Comparison of ENCODE assay signal across 25 cellular contexts in genomic region chr18:37218022-37218590, GRCh38.
DNase-seq lines count a peak whose midpoint lies in the region; ATAC-seq, FAIRE-seq and TF ChIP-seq lines count a peak whose summit lies in the region.
"Had no signal": no experiment of that assay in that cellular context is flagged by ENCODE, and none has a peak within 500 bp of the region (broad histone marks: within the 10 kb centered on the region; RNA-seq: fewer than 3 reads in every experiment).

No MANE protein-coding gene starts in this region.

- H4K5ac ChIP-seq in H1 (ENCODE audit: insufficient read length, low read depth, low read length): no peak overlapping the region

- H3K27ac ChIP-seq in HUES6 (ENCODE audit: low read depth, low read length) (no peak overlapping the region), H1 (ENCODE audit: low read depth, low read length) (no peak overlapping the region), iPS-18a (ENCODE audit: low read length) (no peak overlapping the region), neural progenitor cell (no peak overlapping the region), heart right ventricle (no peak overlapping the region)
- H3K27ac ChIP-seq: C4-2B, RWPE1 had no signal

- no peak overlapping the region for H3K18ac ChIP-seq in H1 (ENCODE audit: extremely low read depth, low read length)

- H4K8ac ChIP-seq in H1 (ENCODE audit: extremely low read depth, insufficient read depth, low read length): no peak overlapping the region

- H3K56ac ChIP-seq in H1 (replicated peaks; ENCODE audit: insufficient read length, low read depth, low read length): no peak overlapping the region

- H3K36me3 ChIP-seq in HUES6 (ENCODE audit: control insufficient read depth, insufficient read depth, low read length) (no peaks in the 10 kb centered on the region), H1 (ENCODE audit: control insufficient read depth in 2 of 4, insufficient read depth in 4 of 4, low read length in 3 of 4) (no peaks in the 10 kb centered on the region), iPS-18a (ENCODE audit: control insufficient read depth, low read depth, low read length) (no peaks in the 10 kb centered on the region), neural progenitor cell (no peaks in the 10 kb centered on the region), heart right ventricle (peaks cover 0 to 8% (median 0%) of the 10 kb centered on the region in 9 donors)

- H2AFZ ChIP-seq in H1 (ENCODE audit: low read length) (no peak overlapping the region), neural progenitor cell (replicated peaks) (no peak overlapping the region)

- H3K23me2 ChIP-seq in H1 (ENCODE audit: low read depth, low read length): no peaks in the 10 kb centered on the region

- peaks cover 20% of the 10 kb centered on the region for H3F3A ChIP-seq in neural progenitor cell (ENCODE audit: low read depth)

- no peak overlapping the region for H2BK120ac ChIP-seq in H1 (replicated peaks; ENCODE audit: low read depth, low read length)

- no peak for TF ChIP-seq POLR2A in H1 (IDR thresholded peaks at IDR 0.05; ENCODE audit: control extremely low read depth in 1 of 2, low read depth in 2 of 2, low read length in 2 of 2)

- ATAC-seq in heart right ventricle: no peak
- ATAC-seq: CD8-positive, alpha-beta T cell; K562; Panc1 had no signal

- H2BK12ac ChIP-seq in H1 (ENCODE audit: low read depth, low read length): no peak overlapping the region

- H4K20me1 ChIP-seq in H1 (replicated peaks in 1 of 2; ENCODE audit: control insufficient read depth in 1 of 2, insufficient read depth in 2 of 2, low read length in 2 of 2): peaks cover 0 to 2% of the 10 kb centered on the region in 2 experiments
- no peaks in the 10 kb centered on the region for H4K20me1 ChIP-seq in neural progenitor cell (ENCODE audit: low read depth)

- H3K4me1 ChIP-seq in HUES6 (ENCODE audit: control insufficient read depth, insufficient read depth, low read length): peaks cover 15% of the 10 kb centered on the region; the same call in 1 of the 2 replicates
- peaks cover 0 to 11% (median 2%) of the 10 kb centered on the region in 4 experiments; a peak in 5 of 7 replicates for H3K4me1 ChIP-seq in H1 (replicated peaks in 1 of 4; ENCODE audit: control insufficient read depth in 3 of 4, insufficient read depth in 4 of 4, low read length in 3 of 4)
- peaks cover 13% of the 10 kb centered on the region for H3K4me1 ChIP-seq in iPS-18a (ENCODE audit: control insufficient read depth, low read depth, low read length)
- H3K4me1 ChIP-seq in neural progenitor cell: peaks cover 17% of the 10 kb centered on the region
- H3K4me1 ChIP-seq in heart right ventricle: no peaks in the 10 kb centered on the region
- H3K4me1 ChIP-seq: Caco-2 had no signal

- TF ChIP-seq EP300 in H1 (IDR thresholded peaks at IDR 0.05; ENCODE audit: borderline replicate concordance in 1 of 2, low read depth in 2 of 2, low read length in 2 of 2): no peak

- H3K4me3 Mint-ChIP-seq in neural progenitor cell (no peak overlapping the region), chondrocyte (ENCODE audit: unreplicated experiment) (no peak overlapping the region)
- H3K4me3 Mint-ChIP-seq in activated T-helper 1 cell treated with anti-CD3 and anti-CD28 coated beads, Interleukin-12 subunit alpha, Interleukin-12 subunit beta, Interleukin-2, Interleukin-4 antibody, amounts not matched to agents 30 ng/mL and 10 ng/mL and 1 ng/mL, durations not matched to agents 14 hours and 24 hours and 36 hours: no peak overlapping the region
- H3K4me3 Mint-ChIP-seq: CD8-positive, alpha-beta T cell had no signal

- no peak for TF ChIP-seq RAD21 in H1 (IDR thresholded peaks at IDR 0.05 in 1 of 2, conservative IDR thresholded peaks at IDR 0.05 in 1 of 2; ENCODE audit: low read depth in 2 of 2, low read length in 2 of 2)

- H3K27me3 Mint-ChIP-seq in neural progenitor cell (ENCODE audit: insufficient read depth, low read depth): no peaks in the 10 kb centered on the region
- no peaks in the 10 kb centered on the region for H3K27me3 Mint-ChIP-seq in chondrocyte (ENCODE audit: low read depth)
- H3K27me3 Mint-ChIP-seq in activated T-helper 1 cell treated with anti-CD3 and anti-CD28 coated beads, Interleukin-12 subunit alpha, Interleukin-12 subunit beta, Interleukin-2, Interleukin-4 antibody, amounts not matched to agents 30 ng/mL and 10 ng/mL and 1 ng/mL, durations not matched to agents 14 hours and 24 hours and 36 hours (ENCODE audit: insufficient read depth): no peaks in the 10 kb centered on the region

- POLR2A ChIA-PET in H1 (lab: Charles Lee; ENCODE audit: partially characterized antibody): no interaction called here

- H2AK5ac ChIP-seq in H1 (ENCODE audit: low read depth, low read length): no peak overlapping the region

- H3K9ac ChIP-seq in HUES6 (ENCODE audit: low read length): no peak overlapping the region
- no peak overlapping the region for H3K9ac ChIP-seq in H1 (replicated peaks in 1 of 4; ENCODE audit: extremely low read depth in 1 of 4, low read depth in 3 of 4, low read length in 3 of 4)
- H3K9ac ChIP-seq in iPS-18a (ENCODE audit: low read length): no peak overlapping the region
- no peak overlapping the region for H3K9ac ChIP-seq in neural progenitor cell

- no peak overlapping the region for H3K14ac ChIP-seq in H1 (ENCODE audit: insufficient read length)

- H3K4me2 ChIP-seq in H1 (ENCODE audit: insufficient read depth in 1 of 2, low read depth in 2 of 2, low read length in 2 of 2) (peak overlapping the region; percentile 10 to 52), neural progenitor cell (peak overlapping the region; percentile 55)

- H3K27me3 ChIP-seq in HUES6 (ENCODE audit: control insufficient read depth, insufficient read depth, low read length) (peaks cover 44% of the 10 kb centered on the region), H1 (replicated peaks in 1 of 4; ENCODE audit: control insufficient read depth in 3 of 4, extremely low read depth in 1 of 4, insufficient read depth in 3 of 4, low read length in 3 of 4) (peaks cover 14 to 32% (median 26%) of the 10 kb centered on the region in 4 experiments), iPS-18a (ENCODE audit: control insufficient read depth, insufficient read depth, low read length) (peaks cover 59% of the 10 kb centered on the region), neural progenitor cell (peaks cover 56% of the 10 kb centered on the region), heart right ventricle (no peaks in the 10 kb centered on the region)

- no peak overlapping the region for H2BK5ac ChIP-seq in H1 (ENCODE audit: low read depth, low read length)

- TF ChIP-seq CTCF in H1 (IDR thresholded peaks at IDR 0.05; ENCODE audit: control extremely low read depth in 1 of 3, insufficient read depth in 1 of 3, low read depth in 1 of 3, low read length in 3 of 3) (no peak), neural progenitor cell (IDR thresholded peaks at IDR 0.05) (no peak), chondrocyte (IDR thresholded peaks at IDR 0.05) (no peak), heart right ventricle (IDR thresholded peaks at IDR 0.05) (no peak)

- intact Hi-C loops in heart right ventricle (cut with DNase I): loop anchor here in 1 of 10 donors (10.0 kb wide), 1 partner anchor 767 kb away; no protein-coding TSS in a partner anchor
- intact Hi-C loops in activated T-helper 1 cell treated with anti-CD3 and anti-CD28 coated beads, Interleukin-12 subunit alpha, Interleukin-12 subunit beta, Interleukin-2, Interleukin-4 antibody, amounts not matched to agents 30 ng/mL and 10 ng/mL and 1 ng/mL, durations not matched to agents 14 hours and 24 hours and 36 hours (cut with micrococcal nuclease): no loop called here

- no peak overlapping the region for H3K23ac ChIP-seq in H1 (ENCODE audit: insufficient read length)

- peaks cover 13% of the 10 kb centered on the region for H3K9me3 Mint-ChIP-seq in neural progenitor cell
- peaks cover 11% of the 10 kb centered on the region for H3K9me3 Mint-ChIP-seq in chondrocyte (ENCODE audit: low read depth)
- peaks cover 9% of the 10 kb centered on the region for H3K9me3 Mint-ChIP-seq in activated T-helper 1 cell treated with anti-CD3 and anti-CD28 coated beads, Interleukin-12 subunit alpha, Interleukin-12 subunit beta, Interleukin-2, Interleukin-4 antibody, amounts not matched to agents 30 ng/mL and 10 ng/mL and 1 ng/mL, durations not matched to agents 14 hours and 24 hours and 36 hours

- H3K79me2 ChIP-seq in H1 (ENCODE audit: control insufficient read depth in 1 of 2, insufficient read depth in 2 of 2, low read length in 2 of 2): no peaks in the 10 kb centered on the region
- H3K79me2 ChIP-seq in neural progenitor cell (ENCODE audit: low read depth): no peaks in the 10 kb centered on the region

- peak in 1 of 2 experiments; percentile 59 for DNase-seq in H1 (ENCODE audit: low read depth in 1 of 2, low spot score in 2 of 2)
- peak; percentile 67 for DNase-seq in neural progenitor cell (ENCODE audit: low spot score)
- no peak for DNase-seq in chondrocyte (ENCODE audit: low spot score)
- DNase-seq in heart right ventricle: no peak
- no peak for DNase-seq in cerebellar nuclear complex (lab: John Stamatoyannopoulos, UW)
- no peak for DNase-seq in activated T-helper 1 cell treated with anti-CD3 and anti-CD28 coated beads, Interleukin-12 subunit alpha, Interleukin-12 subunit beta, Interleukin-2, Interleukin-4 antibody, amounts not matched to agents 30 ng/mL and 10 ng/mL and 1 ng/mL, durations not matched to agents 14 hours and 24 hours and 36 hours (ENCODE audit: low spot score)
- DNase-seq: Caco-2; CD8-positive, alpha-beta T cell; DMS 273 treated with DMSO at 0.1 percent for 48 hours; DMS79; EL; GF-D8; Kasumi-1; NCI-H1105; NCI-H1436 treated with DMSO at 0.1 percent for 48 hours; NCI-H187 treated with DMSO at 0.1 percent for 48 hours; NCI-H526 treated with DMSO at 0.1 percent for 48 hours; SHP77 treated with DMSO at 0.1 percent for 48 hours had no signal

- H3K79me1 ChIP-seq in H1 (ENCODE audit: low read depth, low read length): no peaks in the 10 kb centered on the region

- 0 out of 2 replicates have a peak overlapping the region, but pooled peaks have one; percentile 16 for H3K4me3 ChIP-seq in HUES6 (ENCODE audit: low read depth, low read length)
- peak overlapping the region in 1 of 4 experiments; percentile 0; a peak in 1 of 8 replicates for H3K4me3 ChIP-seq in H1 (ENCODE audit: extremely low read depth in 1 of 4, insufficient read depth in 2 of 4, low read depth in 3 of 4, low read length in 4 of 4)
- H3K4me3 ChIP-seq in iPS-18a (ENCODE audit: low read length): peak overlapping the region; percentile 3
- H3K4me3 ChIP-seq in neural progenitor cell: no peak overlapping the region
- no peak overlapping the region for H3K4me3 ChIP-seq in heart right ventricle
- H3K4me3 ChIP-seq: K562 had no signal

- no peak overlapping the region for H3K4ac ChIP-seq in H1 (replicated peaks; ENCODE audit: insufficient read length, low read depth, low read length)

- H3K9me3 ChIP-seq in HUES6 (ENCODE audit: control insufficient read depth, insufficient read depth, low read depth, low read length) (peaks cover 4% of the 10 kb centered on the region; the same call in 1 of the 2 replicates), H1 (ENCODE audit: insufficient read depth in 2 of 2, low read depth in 1 of 2, low read length in 1 of 2) (peaks cover 0 to 5% of the 10 kb centered on the region in 2 experiments; a peak in 1 of 4 replicates), iPS-18a (ENCODE audit: control insufficient read depth, low read depth, low read length) (no peaks in the 10 kb centered on the region), neural progenitor cell (ENCODE audit: low read depth) (peaks cover 5% of the 10 kb centered on the region), heart right ventricle (peaks cover 0 to 36% (median 5%) of the 10 kb centered on the region in 11 donors)
- H3K9me3 ChIP-seq: Caco-2 had no signal

- H3K4me1 Mint-ChIP-seq in neural progenitor cell: no peaks in the 10 kb centered on the region
- peaks cover 7% of the 10 kb centered on the region for H3K4me1 Mint-ChIP-seq in chondrocyte (ENCODE audit: low read depth)
- H3K4me1 Mint-ChIP-seq in activated T-helper 1 cell treated with anti-CD3 and anti-CD28 coated beads, Interleukin-12 subunit alpha, Interleukin-12 subunit beta, Interleukin-2, Interleukin-4 antibody, amounts not matched to agents 30 ng/mL and 10 ng/mL and 1 ng/mL, durations not matched to agents 14 hours and 24 hours and 36 hours (ENCODE audit: low read depth): no peaks in the 10 kb centered on the region

- no peak overlapping the region for H2BK20ac ChIP-seq in H1 (ENCODE audit: low read length)

- H3K36me3 Mint-ChIP-seq in neural progenitor cell (no peaks in the 10 kb centered on the region), chondrocyte (ENCODE audit: low read depth) (peaks cover 6% of the 10 kb centered on the region)
- H3K36me3 Mint-ChIP-seq in activated T-helper 1 cell treated with anti-CD3 and anti-CD28 coated beads, Interleukin-12 subunit alpha, Interleukin-12 subunit beta, Interleukin-2, Interleukin-4 antibody, amounts not matched to agents 30 ng/mL and 10 ng/mL and 1 ng/mL, durations not matched to agents 14 hours and 24 hours and 36 hours (ENCODE audit: low read depth): no peaks in the 10 kb centered on the region

- H2BK15ac ChIP-seq in H1 (ENCODE audit: low read length): no peak overlapping the region

- no peak overlapping the region for H4K91ac ChIP-seq in H1 (replicated peaks; ENCODE audit: insufficient read length, low read length)

- CTCF ChIA-PET in H1 (lab: Charles Lee; ENCODE audit: partially characterized antibody): interaction anchor here (0.6 to 2.9 kb wide), 12 partner anchors 9 to 413 kb away, joined by 3 to 7 read pairs (median 4); no protein-coding TSS in a partner anchor

- FAIRE-seq in H1 (lab: Jason Lieb, UNC): peak; percentile 91
- FAIRE-seq: GM12891, K562 had no signal

- H3K27ac Mint-ChIP-seq in neural progenitor cell: no peak overlapping the region
- H3K27ac Mint-ChIP-seq in chondrocyte (ENCODE audit: unreplicated experiment): no peak overlapping the region
- no peak overlapping the region for H3K27ac Mint-ChIP-seq in activated T-helper 1 cell treated with anti-CD3 and anti-CD28 coated beads, Interleukin-12 subunit alpha, Interleukin-12 subunit beta, Interleukin-2, Interleukin-4 antibody, amounts not matched to agents 30 ng/mL and 10 ng/mL and 1 ng/mL, durations not matched to agents 14 hours and 24 hours and 36 hours
- H3K27ac Mint-ChIP-seq: CD8-positive, alpha-beta T cell had no signal

- 2% methylated on average over 2 of the region's 2 CpGs; no CpG with 5 or more reads in 1 of the 2 experiments for WGBS in H1 (ENCODE audit: extremely low coverage in 1 of 2, insufficient coverage in 1 of 2, insufficient read length in 1 of 2, insufficient replicate concordance in 2 of 2, low coverage in 1 of 2, low lambda C conversion rate in 2 of 2, missing lambda C conversion rate in 1 of 2), 2 experiments
- WGBS in heart right ventricle, 2 donors: 52 to 59% methylated on average over 2 of the region's 2 CpGs

Comparison
In these comparisons a context has a peak if more than half of its experiments do, and no peak if none do; other contexts are left out.
1. H3K4me3 ChIP-seq: peak in HUES6 (single experiment) and iPS-18a (single experiment); none in neural progenitor cell (single experiment) and heart right ventricle (0 of 10).